In genomic region chr15:60575995-60576394, GRCh38 we compare ENCODE assay signal across 1 cellular context.
TF ChIP-seq lines count a peak whose summit lies in the region.

No MANE protein-coding gene starts in this region.

TF ChIP-seq in HepG2, 621 proteins besides CTCF, POLR2A, EP300 and RAD21 (continued from another document and continues in another):
- TF ChIP-seq TFE3 (CRISPR knock-in tag; IDR thresholded peaks at IDR 0.05) (no peak), HOXA5 (CRISPR knock-in tag; IDR thresholded peaks at IDR 0.05) (no peak), DNMT3B (CRISPR knock-in tag; conservative IDR thresholded peaks at IDR 0.05) (no peak), ZNF607 (CRISPR knock-in tag; IDR thresholded peaks at IDR 0.05; ENCODE audit: borderline replicate concordance) (0 out of 2 replicates have a peak, but pooled peaks have one; percentile 59), KLF13 (CRISPR knock-in tag; IDR thresholded peaks at IDR 0.05) (no peak), CBX5 (CRISPR knock-in tag; IDR thresholded peaks at IDR 0.05; ENCODE audit: borderline replicate concordance) (no peak), ZNF20 (CRISPR knock-in tag; IDR thresholded peaks at IDR 0.05) (no peak), NKX3-1 (CRISPR knock-in tag; IDR thresholded peaks at IDR 0.05) (no peak), ZFP36L1 (CRISPR knock-in tag; IDR thresholded peaks at IDR 0.05) (no peak), NFYB (CRISPR knock-in tag; IDR thresholded peaks at IDR 0.05) (0 out of 2 replicates have a peak, but pooled peaks have one; percentile 15), ZNF672 (CRISPR knock-in tag; IDR thresholded peaks at IDR 0.05) (no peak), ZBTB2 (CRISPR knock-in tag; IDR thresholded peaks at IDR 0.05; ENCODE audit: low read depth) (no peak), ZNF547 (CRISPR knock-in tag; IDR thresholded peaks at IDR 0.05) (no peak), ZNF792 (CRISPR knock-in tag; IDR thresholded peaks at IDR 0.05) (peak; percentile 38; the same call in 1 of the 2 replicates), SIN3A (IDR thresholded peaks at IDR 0.05; ENCODE audit: borderline replicate concordance, low read depth, low read length) (no peak), FOSL2 (CRISPR knock-in tag; IDR thresholded peaks at IDR 0.05) (peak; percentile 83), PBX2 (CRISPR knock-in tag; IDR thresholded peaks at IDR 0.05) (no peak), ZNF589 (CRISPR knock-in tag; conservative IDR thresholded peaks at IDR 0.05) (no peak), FOXK1 (CRISPR knock-in tag; IDR thresholded peaks at IDR 0.05; ENCODE audit: borderline replicate concordance, low read depth) (peak; percentile 47; the same call in 1 of the 2 replicates), ZNF224 (CRISPR knock-in tag; IDR thresholded peaks at IDR 0.05) (no peak), NR1H2 (CRISPR knock-in tag; IDR thresholded peaks at IDR 0.05; ENCODE audit: borderline replicate concordance, low read depth) (no peak), UBTF (CRISPR knock-in tag; IDR thresholded peaks at IDR 0.05) (no peak), THAP11 (CRISPR knock-in tag; IDR thresholded peaks at IDR 0.05) (0 out of 2 replicates have a peak, but pooled peaks have one; percentile 12), ZNF274 (CRISPR knock-in tag; IDR thresholded peaks at IDR 0.05) (no peak), ZNF34 (CRISPR knock-in tag; IDR thresholded peaks at IDR 0.05; ENCODE audit: borderline replicate concordance) (no peak), THAP8 (CRISPR knock-in tag; IDR thresholded peaks at IDR 0.05; ENCODE audit: borderline replicate concordance) (no peak), SP4 (CRISPR knock-in tag; IDR thresholded peaks at IDR 0.05) (no peak), DMAP1 (CRISPR knock-in tag; IDR thresholded peaks at IDR 0.05) (no peak; the same call in 1 of the 2 replicates), MED1 (CRISPR knock-in tag; IDR thresholded peaks at IDR 0.05) (peak; percentile 51), ISL2 (CRISPR knock-in tag; IDR thresholded peaks at IDR 0.05) (peak; percentile 26; the same call in 1 of the 2 replicates), ZNF768 (CRISPR knock-in tag; IDR thresholded peaks at IDR 0.05) (no peak), ZNF790 (CRISPR knock-in tag; IDR thresholded peaks at IDR 0.05; ENCODE audit: borderline replicate concordance) (no peak), CAMTA2 (CRISPR knock-in tag; IDR thresholded peaks at IDR 0.05; ENCODE audit: borderline replicate concordance) (no peak), ZFP36 (IDR thresholded peaks at IDR 0.05; ENCODE audit: borderline replicate concordance, low read depth, low read length, partially characterized antibody) (no peak), POGK (CRISPR knock-in tag; conservative IDR thresholded peaks at IDR 0.05) (no peak), ATF7-NPFF (CRISPR knock-in tag; IDR thresholded peaks at IDR 0.05; ENCODE audit: low read depth) (no peak), KDM3A (CRISPR knock-in tag; IDR thresholded peaks at IDR 0.05; ENCODE audit: low read depth) (0 out of 2 replicates have a peak, but pooled peaks have one; percentile 23), SRSF1 (optimal IDR thresholded peaks at IDR 0.05; ENCODE audit: low read depth, low read length) (no peak), U2AF1 (optimal IDR thresholded peaks at IDR 0.05; ENCODE audit: low read depth, low read length) (no peak), ZNF816 (CRISPR knock-in tag; IDR thresholded peaks at IDR 0.05; ENCODE audit: borderline replicate concordance) (no peak), LBX2 (CRISPR knock-in tag; IDR thresholded peaks at IDR 0.05; ENCODE audit: borderline replicate concordance) (no peak), NFIC (IDR thresholded peaks at IDR 0.05; ENCODE audit: low read length) (no peak), REXO4 (CRISPR knock-in tag; IDR thresholded peaks at IDR 0.05; ENCODE audit: borderline replicate concordance) (no peak), ZHX1 (CRISPR knock-in tag; IDR thresholded peaks at IDR 0.05; ENCODE audit: low read depth) (no peak), ZKSCAN1 (IDR thresholded peaks at IDR 0.05; ENCODE audit: low read length) (no peak), AHDC1 (CRISPR knock-in tag; IDR thresholded peaks at IDR 0.05; ENCODE audit: borderline replicate concordance) (0 out of 2 replicates have a peak, but pooled peaks have one; percentile 17), POLR2G (IDR thresholded peaks at IDR 0.05; ENCODE audit: low read depth, low read length) (peak; percentile 65), GATAD1 (CRISPR knock-in tag; IDR thresholded peaks at IDR 0.05) (no peak)
